In genomic region chr12:21775130-21775920, GRCh38 we compare ENCODE assay signal across 1 cellular context.
TF ChIP-seq lines count a peak whose summit lies in the region.

No MANE protein-coding gene starts in this region.

TF ChIP-seq in K562, 482 proteins besides CTCF, POLR2A, EP300 and RAD21 (continued from another document):
- TF ChIP-seq SOX6 (IDR thresholded peaks at IDR 0.05): peak; percentile 21; the same call in 1 of the 2 replicates
- no peak for TF ChIP-seq PURB (CRISPR knock-in tag; IDR thresholded peaks at IDR 0.05; ENCODE audit: low read depth)
